In genomic region chr16:11851301-11852091, GRCh38 we compare ENCODE assay signal across 8 cellular contexts. TPM values are rescaled to one million over a fixed set of nuclear protein-coding genes. Genes with fewer than 3 reads are reported as not detected.
A peak's percentile ranks its signal among the peaks of the same experiment; 100 is the strongest.
DNase-seq lines count a peak whose midpoint lies in the region; ATAC-seq and TF ChIP-seq lines count a peak whose summit lies in the region.

Gene RSL1D1 (minus strand): TSS chr16:11851542. CDS start chr16:11851512, 30 bp downstream.

- H3K36me3 ChIP-seq in left lung = peaks cover 0 to 29% of the 10 kb centered on the region in 2 donors

- intact Hi-C loops in left lung (cut with DNase I) = loop anchor here in 1 of 2 donors (10.0 kb wide), 1 partner anchor 63 kb away; the partner anchor contains the start of gene GSPT1

- no peaks in the 10 kb centered on the region for H3K27me3 ChIP-seq in left lung

- no peaks in the 10 kb centered on the region for H3K27me3 Mint-ChIP-seq in activated CD4-positive, alpha-beta T cell treated with anti-CD3 and anti-CD28 coated beads, Interleukin-2, amount 10 ng/mL, durations not matched to agents 7 days and 5 days

- peak; percentile 96 for DNase-seq in NCI-H69 (lab: John Stamatoyannopoulos, UW)
- DNase-seq in activated CD4-positive, alpha-beta T cell treated with anti-CD3 and anti-CD28 coated beads, Interleukin-2, amount 10 ng/mL, durations not matched to agents 7 days and 5 days = peak; percentile 93
- DNase-seq in dedifferentiated amniotic fluid mesenchymal stem cell (ENCODE audit: extremely low spot score) = peak; percentile 90
- peak; percentile 91 to 93 for DNase-seq in left lung
- peak; percentile 89 for DNase-seq in stimulated activated CD4-positive, alpha-beta T cell treated with anti-CD3 and anti-CD28 coated beads, Interleukin-2, amount 100 ng/mL, for 4 hours (ENCODE audit: low read depth)

- no peaks in the 10 kb centered on the region for H3K9me3 ChIP-seq in left lung

- ATAC-seq in GM19372 (IDR thresholded peaks at IDR 0.05; ENCODE audit: low read depth, unreplicated experiment) (peak; percentile 81), HG03521 (IDR thresholded peaks at IDR 0.05; ENCODE audit: unreplicated experiment) (peak; percentile 87), left lung (peak; percentile 97)

- peak within 1 kb of the TSS; percentile 92 for H3K27ac Mint-ChIP-seq in activated CD4-positive, alpha-beta T cell treated with anti-CD3 and anti-CD28 coated beads, Interleukin-2, amount 10 ng/mL, durations not matched to agents 7 days and 5 days

- peaks cover 42% of the 10 kb centered on the region for H3K36me3 Mint-ChIP-seq in activated CD4-positive, alpha-beta T cell treated with anti-CD3 and anti-CD28 coated beads, Interleukin-2, amount 10 ng/mL, durations not matched to agents 7 days and 5 days (ENCODE audit: low read depth)

- H3K27ac ChIP-seq in C4-2B (peak within 1 kb of the TSS; percentile 92), left lung (peak within 1 kb of the TSS; percentile 83 to 86)

- TF ChIP-seq CTCF in C4-2B (conservative IDR thresholded peaks at IDR 0.05) (no peak), left lung (IDR thresholded peaks at IDR 0.05) (no peak)

- H3K4me1 Mint-ChIP-seq in activated CD4-positive, alpha-beta T cell treated with anti-CD3 and anti-CD28 coated beads, Interleukin-2, amount 10 ng/mL, durations not matched to agents 7 days and 5 days = peaks cover 51% of the 10 kb centered on the region

- peak within 1 kb of the TSS; percentile 86 to 91 for H3K4me3 ChIP-seq in left lung

- peaks cover 0 to 49% of the 10 kb centered on the region in 2 donors for H3K4me1 ChIP-seq in left lung

- POLR2A ChIA-PET in activated CD4-positive, alpha-beta T cell treated with anti-CD3 and anti-CD28 coated beads, Interleukin-2, amount 10 ng/mL, durations not matched to agents 7 days and 5 days (lab: Charles Lee) = interaction anchor here (0.6 kb wide), 1 partner anchor 232 kb away, joined by 6 read pairs; no protein-coding TSS in a partner anchor

- CTCF ChIA-PET in activated CD4-positive, alpha-beta T cell treated with anti-CD3 and anti-CD28 coated beads, Interleukin-2, amount 10 ng/mL, durations not matched to agents 7 days and 5 days (lab: Charles Lee) = no interaction called here

- H3K9me3 Mint-ChIP-seq in activated CD4-positive, alpha-beta T cell treated with anti-CD3 and anti-CD28 coated beads, Interleukin-2, amount 10 ng/mL, durations not matched to agents 7 days and 5 days = no peaks in the 10 kb centered on the region

- H3K4me3 Mint-ChIP-seq in activated CD4-positive, alpha-beta T cell treated with anti-CD3 and anti-CD28 coated beads, Interleukin-2, amount 10 ng/mL, durations not matched to agents 7 days and 5 days = peak within 1 kb of the TSS; percentile 90

RNA-seq across cellular contexts. Expression of gene RSL1D1, which starts in this region (rescaled TPM):
- total RNA-seq in activated CD4-positive, alpha-beta T cell treated with anti-CD3 and anti-CD28 coated beads, Interleukin-2, amount 10 ng/mL, durations not matched to agents 7 days and 5 days = 100 to 1,000 TPM; 158 to 182 TPM
- total RNA-seq in left lung = 100 to 1,000 TPM in 1 of 2 donors, 10 to 100 TPM in 1; 88.3 to 102 TPM

Comparison
In these comparisons a context has a peak if more than half of its experiments do, and no peak if none do; other contexts are left out.
1. Peak in every context shown above with its lines: DNase-seq, ATAC-seq, H3K4me3 ChIP-seq and H3K27ac ChIP-seq.